21 cellular contexts compared by ENCODE assay signal in the genomic region with DNA sequence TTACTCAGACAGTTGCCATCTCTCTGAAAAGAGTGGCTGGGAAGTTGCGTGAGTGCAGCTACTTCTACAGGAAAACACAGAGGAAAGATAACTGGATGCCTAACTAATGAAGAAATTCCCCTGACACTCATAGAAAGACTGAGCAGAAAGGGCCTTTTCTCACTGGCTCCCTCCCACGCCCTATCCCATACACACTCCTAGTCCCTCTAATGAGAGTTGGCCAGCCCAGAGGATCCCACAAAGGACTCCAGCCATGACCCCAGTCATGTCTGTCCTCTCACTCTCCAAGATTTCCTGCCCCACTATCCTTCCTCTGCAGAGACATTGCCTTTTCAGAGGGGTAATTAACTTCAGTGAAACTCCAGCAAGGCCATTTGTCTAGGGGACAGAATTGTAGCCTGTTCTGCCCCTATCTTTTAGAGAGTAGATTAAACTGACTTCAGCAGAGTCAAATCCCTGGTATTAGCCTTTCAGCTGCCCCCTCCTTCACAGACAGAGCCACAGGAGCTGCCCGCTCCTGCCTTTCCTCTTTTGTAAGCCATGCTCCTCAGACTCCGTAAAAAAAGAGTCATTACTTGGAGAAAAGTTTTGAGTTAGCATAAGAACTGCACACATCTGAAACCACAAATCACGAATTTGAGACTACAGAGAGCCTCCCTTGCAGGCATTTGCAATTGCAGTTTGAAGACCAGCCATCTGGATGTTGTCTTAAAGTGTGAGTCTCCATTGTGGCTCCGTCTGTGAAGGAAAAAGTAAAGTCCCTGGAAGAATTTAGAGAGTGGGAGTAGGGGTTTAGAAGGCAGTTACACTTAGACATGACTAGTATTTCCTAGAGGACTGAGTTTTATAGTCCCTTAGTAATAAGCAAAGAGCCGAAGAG.
DNase-seq lines count a peak whose midpoint lies in the region; TF ChIP-seq lines count a peak whose summit lies in the region.
"Had no signal": no experiment of that assay in that cellular context is flagged by ENCODE, and none has a peak within 500 bp of the region (broad histone marks: within the 10 kb centered on the region; RNA-seq: fewer than 3 reads in every experiment).

No MANE protein-coding gene starts in this region.

- no peaks in the 10 kb centered on the region for H3K36me3 ChIP-seq in mesodermal cell (ENCODE audit: control insufficient read depth, insufficient read depth, low read length)
- H3K36me3 ChIP-seq: upper lobe of right lung had no signal

- DNase-seq in AG10803 (ENCODE audit: low read depth) (peak; percentile 1), NCI-H82 (lab: John Stamatoyannopoulos, UW) (peak; percentile 82), fibroblast of pulmonary artery (ENCODE audit: low read depth) (peak; percentile 32), NCI-H524 treated with DMSO at 0.1 percent for 48 hours (lab: John Stamatoyannopoulos, UW) (no peak), T1000 (lab: John Stamatoyannopoulos, UW) (no peak), NCI-H1694 treated with DMSO at 0.1 percent for 48 hours (lab: John Stamatoyannopoulos, UW) (no peak), OCI-M1 (lab: John Stamatoyannopoulos, UW) (no peak)
- DNase-seq: ACHN; activated B cell treated with CpG ODN at 0.5 μM for 24 hours; activated CD8-positive, alpha-beta T cell treated with anti-CD3 and anti-CD28 coated beads, Interleukin-2, amount 10 ng/mL, durations not matched to agents 7 days and 5 days; activated naive CD4-positive, alpha-beta T cell treated with anti-CD3 and anti-CD28 coated beads, Interleukin-2, amount 50 U/mL, for 16 hours; activated T-cell treated with anti-CD3 and anti-CD28 coated beads, Interleukin-2, amount 50 U/mL, for 4 hours; CD4-positive, alpha-beta T cell; dermis blood vessel endothelial cell; erythroblast; mucosa of descending colon; NCI-H2029; occipital lobe; upper lobe of right lung had no signal

- peaks cover 12% of the 10 kb centered on the region for H3K4me1 ChIP-seq in mesodermal cell (ENCODE audit: control insufficient read depth, insufficient read depth, low read length, poor library complexity, severe bottlenecking)
- H3K4me1 ChIP-seq: upper lobe of right lung had no signal

- 60 to 68% methylated on average over 4 to 5 of the region's 7 CpGs for WGBS in mesodermal cell (ENCODE audit: insufficient coverage in 2 of 2), 2 experiments

- H3K4me3 ChIP-seq in AG10803 (ENCODE audit: low read length) = no peak overlapping the region
- no peak overlapping the region for H3K4me3 ChIP-seq in fibroblast of pulmonary artery (replicated peaks; ENCODE audit: low read depth, low read length)
- no peak overlapping the region for H3K4me3 ChIP-seq in mesodermal cell (ENCODE audit: extremely low read depth, insufficient read depth, low read length, poor library complexity, severe bottlenecking)
- H3K4me3 ChIP-seq: mucosa of descending colon, upper lobe of right lung had no signal

- TF ChIP-seq CTCF in AG10803 (conservative IDR thresholded peaks at IDR 0.05; ENCODE audit: low read length) (no peak), fibroblast of pulmonary artery (IDR thresholded peaks at IDR 0.05; ENCODE audit: low read length, missing control alignments) (no peak)

- H3K9me3 ChIP-seq in mesodermal cell (ENCODE audit: control insufficient read depth, low read length) = no peaks in the 10 kb centered on the region
- H3K9me3 ChIP-seq: mucosa of descending colon, upper lobe of right lung had no signal

- peak overlapping the region; percentile 84 for H3K27ac ChIP-seq in mesodermal cell (ENCODE audit: low read depth, low read length, severe bottlenecking)
- H3K27ac ChIP-seq: HL-60, upper lobe of right lung had no signal

Comparison
In these comparisons a context has a peak if more than half of its experiments do, and no peak if none do; other contexts are left out.
1. DNase-seq: peak in AG10803 (single experiment), NCI-H82 (single experiment) and fibroblast of pulmonary artery (single experiment); none in NCI-H524 treated with DMSO at 0.1 percent for 48 hours (single experiment), T1000 (single experiment), NCI-H1694 treated with DMSO at 0.1 percent for 48 hours (single experiment) and OCI-M1 (single experiment).